ENCODE assay signal across 32 cellular contexts in the genomic region with DNA sequence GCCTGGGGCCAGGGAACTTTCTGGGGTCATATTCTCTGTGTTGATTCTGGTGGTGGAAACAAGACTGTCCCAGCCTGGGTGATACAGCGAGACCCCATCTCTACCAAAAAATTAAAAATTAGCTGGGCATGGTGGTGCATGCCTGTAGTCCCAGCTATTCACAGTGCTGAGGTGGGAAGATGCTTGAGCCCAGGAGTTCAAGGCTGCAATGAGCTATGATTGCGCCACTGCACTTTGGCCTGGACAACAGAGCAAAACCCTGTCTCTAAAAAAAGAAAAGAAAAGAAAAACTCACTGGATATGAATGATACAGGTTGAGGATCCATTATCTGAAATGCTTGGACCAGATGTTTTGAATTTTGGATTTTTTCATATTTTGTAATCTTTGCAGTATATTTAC. TPM values are rescaled to one million over a fixed set of nuclear protein-coding genes. Genes with fewer than 3 reads are reported as not detected.
"Had no signal": no experiment of that assay in that cellular context is flagged by ENCODE, and none has a peak within 500 bp of the region (broad histone marks: within the 10 kb centered on the region; RNA-seq: fewer than 3 reads in every experiment).

No MANE protein-coding gene starts in this region.

- DNase-seq: activated CD4-positive, alpha-beta memory T cell treated with anti-CD3 and anti-CD28 coated beads, Interleukin-2, amount 10 ng/mL, durations not matched to agents 7 days and 5 days; activated CD4-positive, alpha-beta T cell treated with anti-CD3 and anti-CD28 coated beads for 1 hour; activated CD4-positive, alpha-beta T cell treated with anti-CD3 and anti-CD28 coated beads for 4 hours; activated CD4-positive, alpha-beta T cell treated with anti-CD3 and anti-CD28 coated beads, Interleukin-2, amount 10 ng/mL, durations not matched to agents 7 days and 5 days; activated CD4-positive, alpha-beta T cell treated with anti-CD3 and anti-CD28 coated beads, Interleukin-2, amount 50 U/mL, for 4 hours; activated CD8-positive, alpha-beta memory T cell treated with anti-CD3 and anti-CD28 coated beads, Interleukin-2, amount 50 U/mL, for 48 hours; activated effector memory CD4-positive, alpha-beta T cell treated with Interleukin-2 at 50 U/mL for 16 hours; activated gamma-delta T cell treated with Interleukin-2 at 50 U/mL for 16 hours; activated naive CD4-positive, alpha-beta T cell treated with Interleukin-2 at 50 U/mL for 16 hours; activated T-cell treated with anti-CD3 and anti-CD28 coated beads for 4 hours; activated T-cell treated with anti-CD3 and anti-CD28 coated beads, Interleukin-2, amount 50 U/mL, for 24 hours; amygdala; central memory CD4-positive, alpha-beta T cell; cerebellar nuclear complex; colonic mucosa; effector CD8-positive, alpha-beta T cell; esophagus squamous epithelium; foreskin melanocyte; T-helper 1 cell; T1000 had no signal

- H3K4me1 ChIP-seq: breast epithelium, colonic mucosa, esophagus squamous epithelium had no signal

- H3K27me3 ChIP-seq: breast epithelium, cardiac muscle cell, colonic mucosa, esophagus squamous epithelium had no signal

- ATAC-seq: activated T-helper 17 cell treated with anti-CD3 and anti-CD28 coated beads, Interleukin-2, amount 50 U/mL, for 72 hours; T-helper 17 cell had no signal

- FAIRE-seq: endometrium, endothelial cell of umbilical vein had no signal

- H3K4me3 ChIP-seq: breast epithelium, cardiac muscle cell, colonic mucosa, esophagus squamous epithelium had no signal

- H3K36me3 ChIP-seq: breast epithelium, cardiac muscle cell, colonic mucosa had no signal

- H3K9me3 ChIP-seq: breast epithelium, colonic mucosa, esophagus squamous epithelium had no signal

- H3K27ac ChIP-seq: breast epithelium, cardiac muscle cell, colonic mucosa, epithelial cell of prostate, esophagus squamous epithelium had no signal

RNA-seq across cellular contexts. Expression of gene SCGB1C2, which starts 13.6 kb away (rescaled TPM):
- total RNA-seq: activated CD4-positive, alpha-beta memory T cell treated with anti-CD3 and anti-CD28 coated beads, Interleukin-2, amount 10 ng/mL, durations not matched to agents 7 days and 5 days; activated CD4-positive, alpha-beta T cell treated with anti-CD3 and anti-CD28 coated beads, Interleukin-2, amount 10 ng/mL, durations not matched to agents 7 days and 5 days; activated T-helper 17 cell treated with anti-CD3 and anti-CD28 coated beads, Interleukin-2, amount 50 U/mL, for 72 hours; aorta; breast epithelium; cardiac muscle cell; colonic mucosa; dermis microvascular lymphatic vessel endothelial cell; endothelial cell of umbilical vein; esophagus squamous epithelium; fibroblast of lung; fibroblast of villous mesenchyme; T-helper 17 cell had no signal
- polyA plus RNA-seq: aorta, cardiac muscle cell, endothelial cell of umbilical vein, esophagus, fibroblast of lung had no signal

RNA-seq across cellular contexts. Expression of gene DOC2B, which starts 30.4 kb away (rescaled TPM):
- total RNA-seq: activated CD4-positive, alpha-beta memory T cell treated with anti-CD3 and anti-CD28 coated beads, Interleukin-2, amount 10 ng/mL, durations not matched to agents 7 days and 5 days; activated CD4-positive, alpha-beta T cell treated with anti-CD3 and anti-CD28 coated beads, Interleukin-2, amount 10 ng/mL, durations not matched to agents 7 days and 5 days; fibroblast of lung; fibroblast of villous mesenchyme had no signal
- polyA plus RNA-seq: fibroblast of lung had no signal
